In the genomic region with DNA sequence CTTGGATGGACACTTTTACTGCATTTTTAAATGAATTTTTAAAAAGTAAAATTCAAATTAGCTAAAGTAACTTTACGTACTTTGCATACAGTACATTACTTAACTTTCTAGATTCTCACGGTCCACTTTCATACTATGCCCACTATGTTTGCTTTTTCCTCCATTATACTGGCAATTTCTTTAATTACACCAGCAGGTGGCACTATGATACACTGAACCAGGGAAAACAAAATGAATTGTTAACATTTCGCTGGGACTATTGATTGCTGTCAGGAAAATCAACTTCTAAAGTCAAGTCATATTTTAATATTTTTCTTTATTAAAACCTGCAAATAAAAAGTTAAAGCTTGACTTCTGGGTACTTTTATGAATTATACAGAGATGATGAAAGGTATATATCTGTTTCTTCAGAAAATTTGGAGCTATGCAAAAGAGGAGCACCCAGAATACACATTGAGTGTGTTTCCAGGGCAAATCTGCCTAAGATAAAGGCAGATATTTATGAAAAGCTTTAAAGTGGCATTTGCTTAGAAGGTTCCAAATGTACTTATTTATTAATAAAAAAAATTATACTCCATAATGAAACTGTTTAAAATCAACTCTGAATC, we compare ENCODE assay signal across 8 cellular contexts. TPM values are rescaled to one million over a fixed set of nuclear protein-coding genes. Genes with fewer than 3 reads are reported as not detected.
A peak's percentile ranks its signal among the peaks of the same experiment; 100 is the strongest.
DNase-seq lines count a peak whose midpoint lies in the region; ATAC-seq, FAIRE-seq and TF ChIP-seq lines count a peak whose summit lies in the region.

No MANE protein-coding gene starts in this region.

- intact Hi-C loops in CD4-positive, alpha-beta T cell (cut with DNase I, micrococcal nuclease), result loop anchor here (1.0 to 10.0 kb wide), 5 partner anchors 704 to 879 kb away; no protein-coding TSS in a partner anchor
- intact Hi-C loops in ascending aorta (cut with DNase I), result no loop called here
- intact Hi-C loops in kidney (cut with DNase I), result no loop called here

- H3K36me3 ChIP-seq in ascending aorta (no peaks in the 10 kb centered on the region), kidney (ENCODE audit: control insufficient read depth in 1 of 2, insufficient read depth in 2 of 2, low read length in 2 of 2) (no peaks in the 10 kb centered on the region)

- FAIRE-seq in kidney (lab: Jason Lieb, UNC), result peak; percentile 97

- H3K4me3 ChIP-seq in ascending aorta (no peak overlapping the region), kidney (ENCODE audit: low read length in 2 of 2) (no peak overlapping the region)

- peaks cover 5% of the 10 kb centered on the region for H3K4me1 Mint-ChIP-seq in CD4-positive, alpha-beta T cell (ENCODE audit: low read depth)
- H3K4me1 Mint-ChIP-seq in type B pancreatic cell (ENCODE audit: unreplicated experiment), result no peaks in the 10 kb centered on the region

- H3K36me3 Mint-ChIP-seq in CD4-positive, alpha-beta T cell (ENCODE audit: low read depth), result no peaks in the 10 kb centered on the region
- no peaks in the 10 kb centered on the region for H3K36me3 Mint-ChIP-seq in type B pancreatic cell

- TF ChIP-seq CTCF in CD4-positive, alpha-beta T cell (IDR thresholded peaks at IDR 0.05), result peak; percentile 90
- peak; percentile 21 to 71 (median 45) for TF ChIP-seq CTCF in ascending aorta (IDR thresholded peaks at IDR 0.05)
- peak; percentile 57 for TF ChIP-seq CTCF in kidney (IDR thresholded peaks at IDR 0.05; ENCODE audit: borderline replicate concordance, extremely low read depth, insufficient read depth)
- peak; percentile 89 for TF ChIP-seq CTCF in type B pancreatic cell (conservative IDR thresholded peaks at IDR 0.05)

- H3K9me3 ChIP-seq in CD4-positive, alpha-beta T cell (ENCODE audit: control insufficient read depth, low read length), result no peaks in the 10 kb centered on the region
- H3K9me3 ChIP-seq in ascending aorta, result no peaks in the 10 kb centered on the region
- H3K9me3 ChIP-seq in kidney (ENCODE audit: control insufficient read depth in 1 of 2, low read length in 2 of 2), result no peaks in the 10 kb centered on the region

- H3K27me3 ChIP-seq in CD4-positive, alpha-beta T cell (ENCODE audit: control insufficient read depth, insufficient read depth, low read length), result no peaks in the 10 kb centered on the region
- no peaks in the 10 kb centered on the region for H3K27me3 ChIP-seq in ascending aorta

- no peaks in the 10 kb centered on the region for H3K27me3 Mint-ChIP-seq in CD4-positive, alpha-beta T cell
- H3K27me3 Mint-ChIP-seq in type B pancreatic cell, result no peaks in the 10 kb centered on the region

- H3K4me3 Mint-ChIP-seq in CD4-positive, alpha-beta T cell, result no peak overlapping the region
- H3K4me3 Mint-ChIP-seq in type B pancreatic cell, result no peak overlapping the region

- POLR2A ChIA-PET in CD4-positive, alpha-beta T cell (lab: Charles Lee), result no interaction called here

- no peak overlapping the region for H3K9ac ChIP-seq in kidney (ENCODE audit: low read length in 2 of 2)

- DNase-seq in CD4-positive, alpha-beta T cell, result no peak
- DNase-seq in NCI-H1694 treated with DMSO at 0.1 percent for 48 hours (lab: John Stamatoyannopoulos, UW) (peak; percentile 20), ascending aorta (ENCODE audit: low spot score in 2 of 2) (no peak), kidney (no peak), type B pancreatic cell (ENCODE audit: extremely low spot score, unreplicated experiment) (no peak)

- no peaks in the 10 kb centered on the region for H3K4me1 ChIP-seq in ascending aorta
- no peaks in the 10 kb centered on the region for H3K4me1 ChIP-seq in kidney (ENCODE audit: control insufficient read depth in 1 of 2, insufficient read depth in 1 of 2, low read depth in 1 of 2, low read length in 2 of 2)

- no peak overlapping the region for H3K27ac Mint-ChIP-seq in CD4-positive, alpha-beta T cell
- no peak overlapping the region for H3K27ac Mint-ChIP-seq in type B pancreatic cell

- no peaks in the 10 kb centered on the region for H3K9me3 Mint-ChIP-seq in CD4-positive, alpha-beta T cell
- H3K9me3 Mint-ChIP-seq in type B pancreatic cell, result no peaks in the 10 kb centered on the region

- no peak overlapping the region for H3K27ac ChIP-seq in CD4-positive, alpha-beta T cell (ENCODE audit: low read depth, low read length)
- H3K27ac ChIP-seq in ascending aorta (no peak overlapping the region), kidney (ENCODE audit: low read depth in 2 of 2, low read length in 2 of 2) (no peak overlapping the region)

- TF ChIP-seq POLR2A in GM18505 (IDR thresholded peaks at IDR 0.05; ENCODE audit: borderline replicate concordance, extremely low read depth, insufficient read depth, insufficient read length), result no peak

- peak; percentile 59 for ATAC-seq in CD4-positive, alpha-beta T cell (ENCODE audit: poor library complexity)
- ATAC-seq in GM18505 (IDR thresholded peaks at IDR 0.05; ENCODE audit: unreplicated experiment) (peak; percentile 84), HG02884 (IDR thresholded peaks at IDR 0.05; ENCODE audit: unreplicated experiment) (peak; percentile 85), HG02840 (IDR thresholded peaks at IDR 0.05; ENCODE audit: low FRiP score, unreplicated experiment) (no peak)

- CTCF ChIA-PET in CD4-positive, alpha-beta T cell (lab: Charles Lee), result interaction anchor here (0.6 to 1.8 kb wide), 4 partner anchors 13 to 882 kb away, joined by 3 to 6 read pairs (median 4); no protein-coding TSS in a partner anchor

RNA-seq across cellular contexts. Expression of a gene that starts 21.8 kb away (rescaled TPM):
- total RNA-seq in CD4-positive, alpha-beta T cell, result not detected
- total RNA-seq in ascending aorta, result not detected
- total RNA-seq in kidney, result not detected
- polyA plus RNA-seq in kidney (ENCODE audit: insufficient read depth, low read depth, low replicate concordance), result not detected
- not detected in 2 replicates for total RNA-seq in type B pancreatic cell (ENCODE audit: low replicate concordance)

Comparison
In these comparisons a context has a peak if more than half of its experiments do, and no peak if none do; other contexts are left out.
1. intact Hi-C loops: an anchor here in CD4-positive, alpha-beta T cell (1.0 to 10.0 kb wide); none called in ascending aorta and kidney.